ENCODE assay signal across 8 cellular contexts in the genomic region with DNA sequence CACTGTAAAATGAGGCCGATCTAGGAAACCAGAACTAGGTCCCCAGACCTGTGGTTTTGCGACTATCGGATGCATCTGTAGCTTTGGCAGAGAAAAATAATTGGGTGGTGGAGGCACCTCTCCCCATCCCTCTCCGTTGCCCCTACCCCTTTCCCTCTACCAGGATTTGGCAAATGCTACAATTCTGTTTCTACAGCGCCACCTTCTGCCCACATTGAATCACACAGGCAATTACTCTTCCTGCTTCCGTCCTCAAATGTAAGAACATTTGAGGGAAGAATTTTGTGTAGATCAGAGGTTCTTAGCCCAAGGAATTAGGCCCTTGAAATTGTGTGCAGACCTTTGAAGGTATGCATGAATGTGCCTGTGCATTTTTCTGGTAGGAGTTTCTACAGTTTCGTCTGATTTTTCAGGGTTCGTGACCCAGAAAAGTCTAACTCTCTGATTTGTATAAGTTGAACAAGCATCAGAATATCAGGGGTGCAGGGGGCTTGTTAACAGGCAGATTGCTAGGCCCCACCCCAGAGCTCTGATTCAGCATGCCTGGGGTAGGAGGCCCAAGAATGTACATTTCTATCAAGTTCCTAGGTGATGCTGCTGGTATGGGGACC. TPM values are rescaled to one million over a fixed set of nuclear protein-coding genes. Genes with fewer than 3 reads are reported as not detected.
DNase-seq lines count a peak whose midpoint lies in the region; ATAC-seq and TF ChIP-seq lines count a peak whose summit lies in the region.

No MANE protein-coding gene starts in this region.

- POLR2A ChIA-PET in RWPE1 (lab: Yijun Ruan, JAX; ENCODE audit: low non-redundant PET) = no interaction called here

- intact Hi-C loops in left ventricle myocardium inferior (cut with micrococcal nuclease) = loop anchor here (5.0 kb wide), 1 partner anchor 75 kb away; no protein-coding TSS in a partner anchor

- ATAC-seq in HG02610 (IDR thresholded peaks at IDR 0.05; ENCODE audit: unreplicated experiment) = no peak
- no peak for ATAC-seq in HG03571 (IDR thresholded peaks at IDR 0.05; ENCODE audit: unreplicated experiment)

- H3K9me3 ChIP-seq in left ventricle myocardium inferior (replicated peaks) = no peaks in the 10 kb centered on the region

- H3K27ac Mint-ChIP-seq in activated naive CD8-positive, alpha-beta T cell treated with anti-CD3 and anti-CD28 coated beads for 36 hours = no peak overlapping the region

- peaks cover 42% of the 10 kb centered on the region for H3K27me3 ChIP-seq in left ventricle myocardium inferior (ENCODE audit: low read depth)

- H3K4me3 ChIP-seq in left ventricle myocardium inferior (no peak overlapping the region), retinal pigment epithelial cell (ENCODE audit: low read length) (no peak overlapping the region)

- H3K9me3 Mint-ChIP-seq in activated naive CD8-positive, alpha-beta T cell treated with anti-CD3 and anti-CD28 coated beads for 36 hours = no peaks in the 10 kb centered on the region

- H3K27me3 Mint-ChIP-seq in activated naive CD8-positive, alpha-beta T cell treated with anti-CD3 and anti-CD28 coated beads for 36 hours = peaks cover 22% of the 10 kb centered on the region

- peaks cover 15% of the 10 kb centered on the region for H3K4me1 Mint-ChIP-seq in activated naive CD8-positive, alpha-beta T cell treated with anti-CD3 and anti-CD28 coated beads for 36 hours

- DNase-seq in DMS53 (lab: John Stamatoyannopoulos, UW) = peak; percentile 79
- DNase-seq in Kasumi-1 (lab: John Stamatoyannopoulos, UW) = peak; percentile 71 to 86
- peak; percentile 34 for DNase-seq in RWPE1 (ENCODE audit: low spot score)
- DNase-seq in activated naive CD8-positive, alpha-beta T cell treated with anti-CD3 and anti-CD28 coated beads for 36 hours = peak; percentile 44
- DNase-seq in left ventricle myocardium inferior = no peak
- peak; percentile 28 for DNase-seq in retinal pigment epithelial cell (ENCODE audit: low read depth)

- H3K4me1 ChIP-seq in left ventricle myocardium inferior = peaks cover 10% of the 10 kb centered on the region

- CTCF ChIA-PET in RWPE1 (lab: Yijun Ruan, JAX) = interaction anchor here (0.5 to 3.8 kb wide), 10 partner anchors 10 to 349 kb away, joined by 3 to 44 read pairs (median 4); a partner anchor contains a TSS

- H3K27ac ChIP-seq in RWPE1 = no peak overlapping the region
- no peak overlapping the region for H3K27ac ChIP-seq in left ventricle myocardium inferior (replicated peaks)

- no peaks in the 10 kb centered on the region for H3K36me3 ChIP-seq in left ventricle myocardium inferior

- TF ChIP-seq CTCF in RWPE1 (conservative IDR thresholded peaks at IDR 0.05; ENCODE audit: low read depth) = peak; percentile 79
- TF ChIP-seq CTCF in left ventricle myocardium inferior (IDR thresholded peaks at IDR 0.05; ENCODE audit: borderline replicate concordance) = peak; percentile 80
- TF ChIP-seq CTCF in retinal pigment epithelial cell (conservative IDR thresholded peaks at IDR 0.05; ENCODE audit: low read depth, low read length) = peak; percentile 82

- no peaks in the 10 kb centered on the region for H3K36me3 Mint-ChIP-seq in activated naive CD8-positive, alpha-beta T cell treated with anti-CD3 and anti-CD28 coated beads for 36 hours

- no peak overlapping the region for H3K4me3 Mint-ChIP-seq in activated naive CD8-positive, alpha-beta T cell treated with anti-CD3 and anti-CD28 coated beads for 36 hours

RNA-seq across cellular contexts. Expression of a gene that starts 11.2 kb away (rescaled TPM):
- not detected for total RNA-seq in activated naive CD8-positive, alpha-beta T cell treated with anti-CD3 and anti-CD28 coated beads for 36 hours
- total RNA-seq in left ventricle myocardium inferior = not detected

RNA-seq across cellular contexts. Expression of a gene that starts 31.5 kb away (rescaled TPM):
- under 1 TPM; 0.21 to 0.38 TPM for total RNA-seq in activated naive CD8-positive, alpha-beta T cell treated with anti-CD3 and anti-CD28 coated beads for 36 hours
- total RNA-seq in left ventricle myocardium inferior = 0.33 TPM

RNA-seq across cellular contexts. Expression of a gene that starts 46.6 kb away (rescaled TPM):
- not detected for total RNA-seq in activated naive CD8-positive, alpha-beta T cell treated with anti-CD3 and anti-CD28 coated beads for 36 hours
- 0.36 TPM for total RNA-seq in left ventricle myocardium inferior

RNA-seq across cellular contexts. Expression of a gene that starts 47.7 kb away (rescaled TPM):
- 10 to 100 TPM; 81.6 to 87.2 TPM for total RNA-seq in activated naive CD8-positive, alpha-beta T cell treated with anti-CD3 and anti-CD28 coated beads for 36 hours
- 50.7 TPM for total RNA-seq in left ventricle myocardium inferior
